In the genomic region with DNA sequence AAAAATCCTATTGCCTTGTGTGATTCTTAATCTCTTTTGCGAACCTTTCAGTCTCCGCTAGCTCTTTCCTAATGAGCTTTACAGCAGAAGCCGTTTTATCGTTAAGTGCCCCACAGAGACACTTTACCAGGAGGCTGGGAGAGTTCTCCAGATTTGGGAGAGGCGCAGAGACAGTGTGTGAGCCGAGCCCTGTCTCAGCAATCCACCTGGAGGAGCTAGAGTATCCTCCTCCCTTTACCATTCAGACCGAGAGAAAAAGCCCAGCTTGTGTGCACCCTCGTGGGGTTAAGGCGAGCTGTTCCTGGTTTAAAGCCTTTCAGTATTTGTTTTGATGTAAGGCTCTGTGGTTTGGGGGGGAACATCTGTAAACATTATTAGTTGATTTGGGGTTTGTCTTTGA, we compare ENCODE assay signal across 21 cellular contexts.
"Had no signal": no experiment of that assay in that cellular context is flagged by ENCODE, and none has a peak within 500 bp of the region (broad histone marks: within the 10 kb centered on the region; RNA-seq: fewer than 3 reads in every experiment).

No MANE protein-coding gene starts in this region.

- H3K36me3 Mint-ChIP-seq: activated naive CD8-positive, alpha-beta T cell treated with anti-CD3 and anti-CD28 coated beads, Interleukin-2, amount 10 ng/mL, durations not matched to agents 7 days and 5 days; type B pancreatic cell had no signal

- H3K4me3 ChIP-seq: heart left ventricle, lung, pancreas, sigmoid colon, spleen had no signal

- H3K27me3 Mint-ChIP-seq: activated CD4-positive, alpha-beta T cell treated with anti-CD3 and anti-CD28 coated beads, Interleukin-2, amount 10 ng/mL, durations not matched to agents 24 days and 14 days; type B pancreatic cell had no signal

- H3K4me1 Mint-ChIP-seq: activated CD4-positive, alpha-beta T cell treated with anti-CD3 and anti-CD28 coated beads, Interleukin-2, amount 10 ng/mL, durations not matched to agents 24 days and 14 days; activated naive CD8-positive, alpha-beta T cell treated with anti-CD3 and anti-CD28 coated beads, Interleukin-2, amount 10 ng/mL, durations not matched to agents 7 days and 5 days had no signal

- FAIRE-seq: bronchial epithelial cell, pancreas, TTC549 had no signal

- ATAC-seq: left colon; pancreas; stimulated activated naive CD8-positive, alpha-beta T cell treated with anti-CD3 and anti-CD28 coated beads, Interleukin-15, amount 100 ng/mL, for 72 hours had no signal

- H3K9me3 ChIP-seq: heart left ventricle, pancreas, sigmoid colon, spleen had no signal

- H3K4me1 ChIP-seq: spleen had no signal

- DNase-seq: activated CD4-positive, alpha-beta T cell treated with anti-CD3 and anti-CD28 coated beads, Interleukin-2, amount 10 ng/mL, durations not matched to agents 24 days and 14 days; activated CD4-positive, CD25-positive, alpha-beta regulatory T cell; activated CD8-positive, alpha-beta memory T cell treated with anti-CD3 and anti-CD28 coated beads for 24 hours; activated naive CD4-positive, alpha-beta T cell; activated naive CD8-positive, alpha-beta T cell treated with anti-CD3 and anti-CD28 coated beads, Interleukin-2, amount 10 ng/mL, durations not matched to agents 7 days and 5 days; effector memory CD4-positive, alpha-beta T cell; foreskin melanocyte; heart left ventricle; left colon; midbrain; pancreas; sigmoid colon; stimulated activated CD4-positive, alpha-beta T cell treated with anti-CD3 and anti-CD28 coated beads, Interleukin-1b, Interleukin-23, amount 100 ng/mL, for 48 hours; stimulated activated naive CD8-positive, alpha-beta T cell treated with anti-CD3 and anti-CD28 coated beads, Interleukin-15, amount 100 ng/mL, for 72 hours had no signal

- H3K27me3 ChIP-seq: heart left ventricle, pancreas, sigmoid colon had no signal

- H3K4me3 Mint-ChIP-seq: activated CD4-positive, alpha-beta T cell treated with anti-CD3 and anti-CD28 coated beads, Interleukin-2, amount 10 ng/mL, durations not matched to agents 24 days and 14 days; activated naive CD8-positive, alpha-beta T cell treated with anti-CD3 and anti-CD28 coated beads, Interleukin-2, amount 10 ng/mL, durations not matched to agents 7 days and 5 days; dendritic cell treated with granulocyte-macrophage colony-stimulating factor and Interleukin-4, amounts not matched to agents 40 ng/mL and 50 ng/mL, for 4 days; stimulated activated naive CD8-positive, alpha-beta T cell treated with anti-CD3 and anti-CD28 coated beads, Interleukin-15, amount 100 ng/mL, for 72 hours; type B pancreatic cell had no signal

- H3K9me3 Mint-ChIP-seq: activated CD4-positive, alpha-beta T cell treated with anti-CD3 and anti-CD28 coated beads, Interleukin-2, amount 10 ng/mL, durations not matched to agents 24 days and 14 days; activated naive CD8-positive, alpha-beta T cell treated with anti-CD3 and anti-CD28 coated beads, Interleukin-2, amount 10 ng/mL, durations not matched to agents 7 days and 5 days; dendritic cell treated with granulocyte-macrophage colony-stimulating factor and Interleukin-4, amounts not matched to agents 40 ng/mL and 50 ng/mL, for 4 days; stimulated activated naive CD8-positive, alpha-beta T cell treated with anti-CD3 and anti-CD28 coated beads, Interleukin-15, amount 100 ng/mL, for 72 hours; type B pancreatic cell had no signal

- H3K27ac Mint-ChIP-seq: activated CD4-positive, alpha-beta T cell treated with anti-CD3 and anti-CD28 coated beads, Interleukin-2, amount 10 ng/mL, durations not matched to agents 24 days and 14 days; activated naive CD8-positive, alpha-beta T cell treated with anti-CD3 and anti-CD28 coated beads, Interleukin-2, amount 10 ng/mL, durations not matched to agents 7 days and 5 days; dendritic cell treated with granulocyte-macrophage colony-stimulating factor and Interleukin-4, amounts not matched to agents 40 ng/mL and 50 ng/mL, for 4 days; stimulated activated naive CD8-positive, alpha-beta T cell treated with anti-CD3 and anti-CD28 coated beads, Interleukin-15, amount 100 ng/mL, for 72 hours; type B pancreatic cell had no signal

- H3K27ac ChIP-seq: epithelial cell of prostate, heart left ventricle, pancreas, sigmoid colon had no signal

- H3K36me3 ChIP-seq: heart left ventricle, pancreas, sigmoid colon, spleen had no signal
